8 cellular contexts compared by ENCODE assay signal in genomic region chr20:43681991-43682410, GRCh38. TPM values are rescaled to one million over a fixed set of nuclear protein-coding genes. Genes with fewer than 3 reads are reported as not detected.
DNase-seq lines count a peak whose midpoint lies in the region; ATAC-seq and TF ChIP-seq lines count a peak whose summit lies in the region.

No MANE protein-coding gene starts in this region.

- WGBS in psoas muscle, 3 donors: 35 to 46% (median 42%) methylated on average over 2 of the region's 2 CpGs

- H3K27ac ChIP-seq in psoas muscle: no peak overlapping the region

- intact Hi-C loops in Right ventricle myocardium superior (cut with DNase I): no loop called here
- intact Hi-C loops in psoas muscle (cut with DNase I): no loop called here

- peaks cover 1% of the 10 kb centered on the region for H3K27me3 Mint-ChIP-seq in glutamatergic neuron (ENCODE audit: unreplicated experiment)

- no peak for DNase-seq in glutamatergic neuron
- DNase-seq in Right ventricle myocardium superior: no peak
- DNase-seq in psoas muscle: no peak
- DNase-seq in NCI-H82 treated with DMSO at 0.1 percent for 48 hours (lab: John Stamatoyannopoulos, UW; ENCODE audit: unreplicated experiment): no peak
- DNase-seq in COLO668 (lab: John Stamatoyannopoulos, UW; ENCODE audit: unreplicated experiment): no peak

- no peaks in the 10 kb centered on the region for H3K9me3 ChIP-seq in psoas muscle

- H3K4me3 ChIP-seq in psoas muscle: no peak overlapping the region

- peaks cover 17% of the 10 kb centered on the region for H3K4me1 Mint-ChIP-seq in glutamatergic neuron (ENCODE audit: low read depth, unreplicated experiment)

- H3K4me1 ChIP-seq in psoas muscle: no peaks in the 10 kb centered on the region

- peaks cover 2% of the 10 kb centered on the region for H3K9me3 Mint-ChIP-seq in glutamatergic neuron (ENCODE audit: unreplicated experiment)

- peaks cover 5% of the 10 kb centered on the region for H3K36me3 Mint-ChIP-seq in glutamatergic neuron (ENCODE audit: unreplicated experiment)

- H3K27ac Mint-ChIP-seq in glutamatergic neuron (ENCODE audit: unreplicated experiment): peak overlapping the region; percentile 72

- TF ChIP-seq CTCF in glutamatergic neuron (IDR thresholded peaks at IDR 0.05; ENCODE audit: partially characterized antibody, unreplicated experiment) (no peak), psoas muscle (IDR thresholded peaks at IDR 0.05) (no peak)

- ATAC-seq in GM18508 (IDR thresholded peaks at IDR 0.05; ENCODE audit: insufficient read depth, unreplicated experiment) (peak; percentile 82), GM21528 (IDR thresholded peaks at IDR 0.05; ENCODE audit: low FRiP score, unreplicated experiment) (peak; percentile 93), HG03558 (IDR thresholded peaks at IDR 0.05; ENCODE audit: extremely low read depth, unreplicated experiment) (peak; percentile 86), Right ventricle myocardium superior (ENCODE audit: poor library complexity) (no peak), psoas muscle (no peak)

- peaks cover 0 to 3% (median 0%) of the 10 kb centered on the region in 3 donors for H3K27me3 ChIP-seq in psoas muscle (ENCODE audit: insufficient read depth in 3 of 3, low read length in 2 of 3)

- no peaks in the 10 kb centered on the region for H3K36me3 ChIP-seq in psoas muscle (ENCODE audit: insufficient read depth in 1 of 2, low read depth in 1 of 2)

- H3K4me3 Mint-ChIP-seq in glutamatergic neuron (ENCODE audit: unreplicated experiment): no peak overlapping the region

RNA-seq across cellular contexts. Expression of gene MYBL2, which starts 15.1 kb away (rescaled TPM):
- total RNA-seq in glutamatergic neuron (ENCODE audit: unreplicated experiment): 19.0 TPM
- total RNA-seq in Right ventricle myocardium superior: 0.78 TPM
- under 1 TPM in 1 of 4 donors, not detected in 3; 0.17 TPM for total RNA-seq in psoas muscle
- under 1 TPM in 2 of 3 donors, not detected in 1; 0.05 to 0.10 TPM for polyA plus RNA-seq in psoas muscle

RNA-seq across cellular contexts. Expression of gene GTSF1L, which starts 44.8 kb away (rescaled TPM):
- total RNA-seq in glutamatergic neuron (ENCODE audit: unreplicated experiment): not detected
- total RNA-seq in Right ventricle myocardium superior: not detected
- total RNA-seq in psoas muscle: not detected
- polyA plus RNA-seq in psoas muscle: not detected

Comparison
In these comparisons a context has a peak if more than half of its experiments do, and no peak if none do; other contexts are left out.
1. ATAC-seq: peak in GM18508 (single experiment), GM21528 (single experiment) and HG03558 (single experiment); none in Right ventricle myocardium superior (single experiment) and psoas muscle (0 of 4).
2. RNA of gene MYBL2, which starts 15.1 kb away (total RNA-seq): 19.0 TPM in glutamatergic neuron (single experiment); 0.78 TPM in Right ventricle myocardium superior (single experiment) and 0.17 TPM in psoas muscle; every median in the first group is over 10 times any median in the second.